ENCODE assay signal across 18 cellular contexts in the genomic region with DNA sequence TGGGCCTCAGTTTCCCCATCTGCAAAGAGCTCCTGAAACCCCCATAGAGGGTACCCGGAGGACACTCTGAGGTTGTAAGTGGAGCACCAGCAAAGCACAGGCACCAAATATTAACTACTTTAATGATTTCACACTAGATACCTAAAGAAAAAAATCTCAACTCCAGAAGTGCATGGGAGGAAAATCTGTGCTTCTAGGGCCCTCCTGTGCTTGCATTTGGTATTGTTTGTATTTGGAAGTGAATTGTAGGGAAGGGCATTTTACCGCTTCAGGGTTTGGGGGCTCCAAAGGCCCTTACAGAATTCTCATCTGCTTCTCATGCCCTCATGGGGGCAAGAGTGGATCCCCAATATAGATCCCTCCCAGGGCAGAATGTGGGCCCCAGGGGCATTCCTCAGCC. TPM values are rescaled to one million over a fixed set of nuclear protein-coding genes. Genes with fewer than 3 reads are reported as not detected.
A peak's percentile ranks its signal among the peaks of the same experiment; 100 is the strongest.
DNase-seq lines count a peak whose midpoint lies in the region; ATAC-seq and TF ChIP-seq lines count a peak whose summit lies in the region.
"Had no signal": no experiment of that assay in that cellular context is flagged by ENCODE, and none has a peak within 500 bp of the region (broad histone marks: within the 10 kb centered on the region; RNA-seq: fewer than 3 reads in every experiment).

No MANE protein-coding gene starts in this region.

- H3K36me3 Mint-ChIP-seq in MCF 10A (ENCODE audit: insufficient read depth, unreplicated experiment), result no peaks in the 10 kb centered on the region

- no peaks in the 10 kb centered on the region for H4K20me1 ChIP-seq in hepatocyte (ENCODE audit: insufficient read depth, poor library complexity, severe bottlenecking)

- no peaks in the 10 kb centered on the region for H3K79me2 ChIP-seq in hepatocyte

- no peaks in the 10 kb centered on the region for H3K9me2 ChIP-seq in hepatocyte (replicated peaks; ENCODE audit: insufficient read depth)

- TF ChIP-seq POLR2A in breast epithelium (IDR thresholded peaks at IDR 0.05) (no peak), thyroid gland (IDR thresholded peaks at IDR 0.05) (no peak)

- TF ChIP-seq CTCF in breast epithelium (IDR thresholded peaks at IDR 0.05), result peak in 1 of 3 donors; percentile 28
- TF ChIP-seq CTCF in MCF 10A (IDR thresholded peaks at IDR 0.05; ENCODE audit: unreplicated experiment), result no peak
- no peak for TF ChIP-seq CTCF in VCaP (conservative IDR thresholded peaks at IDR 0.05)
- no peak for TF ChIP-seq CTCF in hepatocyte (IDR thresholded peaks at IDR 0.05; ENCODE audit: poor library complexity)
- TF ChIP-seq CTCF in upper lobe of right lung (IDR thresholded peaks at IDR 0.05), result no peak
- peak in 1 of 6 experiments; percentile 15 for TF ChIP-seq CTCF in thyroid gland (IDR thresholded peaks at IDR 0.05)

- H3K4me1 ChIP-seq in breast epithelium (peaks cover 0 to 3% of the 10 kb centered on the region in 2 donors), hepatocyte (ENCODE audit: insufficient read depth) (peaks cover 12% of the 10 kb centered on the region), upper lobe of right lung (no peaks in the 10 kb centered on the region), thyroid gland (peaks cover 0 to 8% of the 10 kb centered on the region in 2 donors)

- H3K4me3 Mint-ChIP-seq in MCF 10A (ENCODE audit: unreplicated experiment), result no peak overlapping the region
- H3K4me3 Mint-ChIP-seq: dendritic cell treated with granulocyte-macrophage colony-stimulating factor and Interleukin-4, amounts not matched to agents 40 ng/mL and 50 ng/mL, for 4 days had no signal

- H3K36me3 ChIP-seq in breast epithelium (no peaks in the 10 kb centered on the region), hepatocyte (replicated peaks; ENCODE audit: insufficient read depth, low read depth) (no peaks in the 10 kb centered on the region), upper lobe of right lung (no peaks in the 10 kb centered on the region), thyroid gland (no peaks in the 10 kb centered on the region)

- peak overlapping the region; percentile 60 to 61 for H3K27ac ChIP-seq in breast epithelium
- peak overlapping the region; percentile 75 for H3K27ac ChIP-seq in VCaP
- H3K27ac ChIP-seq in hepatocyte, result peak overlapping the region; percentile 86
- H3K27ac ChIP-seq in upper lobe of right lung, result no peak overlapping the region
- H3K27ac ChIP-seq in thyroid gland, result no peak overlapping the region

- CTCF ChIA-PET in MCF 10A (lab: Yijun Ruan, JAX), result interaction anchor here (1.0 to 3.3 kb wide), 2 partner anchors 11 to 760 kb away, joined by 4 to 24 read pairs; no protein-coding TSS in a partner anchor

- H3K27me3 ChIP-seq in breast epithelium (no peaks in the 10 kb centered on the region), hepatocyte (peaks cover 4% of the 10 kb centered on the region), upper lobe of right lung (no peaks in the 10 kb centered on the region), thyroid gland (no peaks in the 10 kb centered on the region)

- no peaks in the 10 kb centered on the region for H3K4me1 Mint-ChIP-seq in MCF 10A (ENCODE audit: insufficient read depth, unreplicated experiment)

- no TSS peak for BruUV-seq in MCF 10A (replicated peaks; lab: Mats Ljungman, UMichigan)

- WGBS in hepatocyte (ENCODE audit: low lambda C conversion rate, missing lambda C conversion rate), result 97% methylated on average over 2 of the region's 2 CpGs
- 94 to 100% methylated on average over 2 of the region's 2 CpGs for WGBS in thyroid gland, 2 donors

- intact Hi-C loops in breast epithelium (cut with DNase I; ENCODE audit: low total_unique reads), result no loop called here
- intact Hi-C loops in MCF 10A (cut with micrococcal nuclease), result no loop called here
- intact Hi-C loops in upper lobe of right lung (cut with DNase I), result no loop called here
- intact Hi-C loops in thyroid gland (cut with DNase I), result no loop called here

- no peak for DNase-seq in breast epithelium (ENCODE audit: low spot score in 2 of 2)
- DNase-seq in MCF 10A (ENCODE audit: unreplicated experiment), result no peak
- DNase-seq in hepatocyte (ENCODE audit: low spot score), result no peak
- no peak for DNase-seq in upper lobe of right lung
- DNase-seq in SW480 (ENCODE audit: low spot score), result no peak
- no peak for DNase-seq in thyroid gland
- DNase-seq in GF-D8 (lab: John Stamatoyannopoulos, UW), result no peak
- DNase-seq: DMS79 treated with DMSO at 0.1 percent for 48 hours, kidney glomerular epithelial cell, NCI-H1930, SIG-M5 had no signal

- POLR2A ChIA-PET in MCF 10A (lab: Yijun Ruan, JAX), result no interaction called here

- peak overlapping the region; percentile 36 for H3K4me2 ChIP-seq in hepatocyte

- no peak overlapping the region for H3K27ac Mint-ChIP-seq in MCF 10A (ENCODE audit: low read depth, unreplicated experiment)

- H3K9me3 ChIP-seq in breast epithelium (no peaks in the 10 kb centered on the region), hepatocyte (ENCODE audit: low read depth) (no peaks in the 10 kb centered on the region), upper lobe of right lung (no peaks in the 10 kb centered on the region), thyroid gland (no peaks in the 10 kb centered on the region)

- peak; percentile 19 for ATAC-seq in upper lobe of right lung

- H3K9me3 Mint-ChIP-seq in MCF 10A (ENCODE audit: unreplicated experiment), result no peaks in the 10 kb centered on the region
- H3K9me3 Mint-ChIP-seq: dendritic cell treated with granulocyte-macrophage colony-stimulating factor and Interleukin-4, amounts not matched to agents 40 ng/mL and 50 ng/mL, for 4 days had no signal

- H3K4me3 ChIP-seq in breast epithelium (no peak overlapping the region), hepatocyte (no peak overlapping the region), upper lobe of right lung (no peak overlapping the region), thyroid gland (replicated peaks in 1 of 3) (no peak overlapping the region)

- H2AFZ ChIP-seq in hepatocyte, result no peak overlapping the region

- peaks cover 36% of the 10 kb centered on the region for H3K27me3 Mint-ChIP-seq in MCF 10A (ENCODE audit: insufficient read depth, unreplicated experiment)

RNA-seq across cellular contexts. Expression of a gene that starts 22.4 kb away (rescaled TPM):
- not detected for total RNA-seq in breast epithelium
- total RNA-seq in MCF 10A (2022), result not detected in 2 replicates
- not detected in 2 replicates for total RNA-seq in hepatocyte
- not detected in 2 replicates for polyA plus RNA-seq in hepatocyte
- total RNA-seq in upper lobe of right lung, result not detected
- total RNA-seq in thyroid gland, result not detected
- total RNA-seq: astrocyte, fibroblast of lung, mononuclear cell, omental fat pad, skeletal muscle tissue had no signal

Comparison
In these comparisons a context has a peak if more than half of its experiments do, and no peak if none do; other contexts are left out.
1. H3K27ac ChIP-seq: peak in breast epithelium (2 of 2), VCaP (single experiment) and hepatocyte (single experiment); none in upper lobe of right lung (single experiment) and thyroid gland (0 of 3).